22 cellular contexts compared by ENCODE assay signal in genomic region chr3:74127261-74127660, GRCh38.
"Had no signal": no experiment of that assay in that cellular context is flagged by ENCODE, and none has a peak within 500 bp of the region (broad histone marks: within the 10 kb centered on the region; RNA-seq: fewer than 3 reads in every experiment).

No MANE protein-coding gene starts in this region.

- H3K4me3 ChIP-seq: colonic mucosa, coronary artery, dorsolateral prefrontal cortex, esophagus muscularis mucosa, esophagus squamous epithelium, gastrocnemius medialis, gastroesophageal sphincter, heart left ventricle, heart right ventricle had no signal

- H3K4me3 Mint-ChIP-seq: dendritic cell treated with granulocyte-macrophage colony-stimulating factor and Interleukin-4, amounts not matched to agents 40 ng/mL and 50 ng/mL, for 4 days; effector memory CD8-positive, alpha-beta T cell; endodermal cell had no signal

- DNase-seq: colonic mucosa; cortex of kidney; dermis blood vessel endothelial cell; dorsolateral prefrontal cortex; effector CD4-positive, alpha-beta T cell; effector CD8-positive, alpha-beta T cell; effector memory CD4-positive, alpha-beta T cell; effector memory CD8-positive, alpha-beta T cell; endodermal cell; erythroblast; esophagus squamous epithelium; foreskin keratinocyte; foreskin melanocyte; gastrocnemius medialis; glutamatergic neuron; head of caudate nucleus; heart left ventricle; heart right ventricle had no signal

- H3K27me3 Mint-ChIP-seq: dendritic cell treated with granulocyte-macrophage colony-stimulating factor and Interleukin-4, amounts not matched to agents 40 ng/mL and 50 ng/mL, for 4 days; effector memory CD8-positive, alpha-beta T cell had no signal

- H3K9me3 Mint-ChIP-seq: endodermal cell had no signal

- H3K27ac Mint-ChIP-seq: dendritic cell treated with granulocyte-macrophage colony-stimulating factor and Interleukin-4, amounts not matched to agents 40 ng/mL and 50 ng/mL, for 4 days; effector memory CD8-positive, alpha-beta T cell; endodermal cell had no signal
